Comparison of ENCODE assay signal across 9 cellular contexts in genomic region chr5:128536861-128537305, GRCh38. TPM values are rescaled to one million over a fixed set of nuclear protein-coding genes. Genes with fewer than 3 reads are reported as not detected.
DNase-seq lines count a peak whose midpoint lies in the region; ATAC-seq and TF ChIP-seq lines count a peak whose summit lies in the region.
"Had no signal": no experiment of that assay in that cellular context is flagged by ENCODE, and none has a peak within 500 bp of the region (broad histone marks: within the 10 kb centered on the region; RNA-seq: fewer than 3 reads in every experiment).

No MANE protein-coding gene starts in this region.

- no peak overlapping the region for H3K27ac ChIP-seq in SK-N-SH (ENCODE audit: low read depth in 2 of 2, low read length in 1 of 2)
- H3K27ac ChIP-seq in foreskin keratinocyte, result peak overlapping the region; percentile 78
- no peak overlapping the region for H3K27ac ChIP-seq in ovary

- H3K9ac ChIP-seq in SK-N-SH, result no peak overlapping the region

- no peak for TF ChIP-seq EP300 in SK-N-SH (IDR thresholded peaks at IDR 0.05; ENCODE audit: borderline replicate concordance in 1 of 2, low read depth in 1 of 2, low read length in 1 of 2)
- TF ChIP-seq EP300 in ovary (IDR thresholded peaks at IDR 0.05), result no peak

- no peak for TF ChIP-seq CTCF in SK-N-SH (IDR thresholded peaks at IDR 0.05)
- TF ChIP-seq CTCF in foreskin keratinocyte (conservative IDR thresholded peaks at IDR 0.05), result peak; percentile 57
- TF ChIP-seq CTCF in ovary (IDR thresholded peaks at IDR 0.05), result no peak

- peaks cover 48% of the 10 kb centered on the region for H3K27me3 ChIP-seq in SK-N-SH (ENCODE audit: insufficient read depth)
- H3K27me3 ChIP-seq in foreskin keratinocyte, result no peaks in the 10 kb centered on the region
- H3K27me3 ChIP-seq in ovary, result no peaks in the 10 kb centered on the region

- no peak for ATAC-seq in foreskin keratinocyte

- H3K79me2 ChIP-seq in SK-N-SH (ENCODE audit: insufficient read depth), result no peaks in the 10 kb centered on the region

- WGBS in SK-N-SH (ENCODE audit: low lambda C conversion rate), result 20% methylated on average over 19 of the region's 34 CpGs
- 4 to 6% (median 6%) methylated on average over 31 to 34 of the region's 34 CpGs for WGBS in ovary, 3 donors

- no peak for TF ChIP-seq RAD21 in SK-N-SH (IDR thresholded peaks at IDR 0.05; ENCODE audit: low read length)

- no peaks in the 10 kb centered on the region for H3F3A ChIP-seq in SK-N-SH (replicated peaks; ENCODE audit: insufficient read depth)

- H3K4me2 ChIP-seq in SK-N-SH, result peak overlapping the region; percentile 72; the same call in 1 of the 2 replicates

- POLR2A ChIA-PET in SK-N-SH (lab: Yijun Ruan, JAX), result no interaction called here

- CTCF ChIA-PET in SK-N-SH (lab: Yijun Ruan, JAX), result interaction anchor here (1.3 kb wide), 1 partner anchor 27 kb away, joined by 3 read pairs; no protein-coding TSS in a partner anchor

- H3K4me1 ChIP-seq in SK-N-SH (ENCODE audit: control insufficient read depth in 1 of 2, insufficient read depth in 2 of 2, low read depth in 1 of 2, low read length in 1 of 2) (no peaks in the 10 kb centered on the region; a peak in 1 of 4 replicates), foreskin keratinocyte (peaks cover 22% of the 10 kb centered on the region), ovary (ENCODE audit: insufficient read depth) (no peaks in the 10 kb centered on the region)

- H3K9me3 ChIP-seq in SK-N-SH (no peaks in the 10 kb centered on the region), ovary (no peaks in the 10 kb centered on the region)

- H4K20me1 ChIP-seq in SK-N-SH (ENCODE audit: insufficient read depth), result no peaks in the 10 kb centered on the region

- H3K36me3 ChIP-seq in SK-N-SH (replicated peaks in 1 of 2; ENCODE audit: control insufficient read depth in 1 of 2, insufficient read depth in 2 of 2, low read length in 1 of 2) (no peaks in the 10 kb centered on the region), ovary (no peaks in the 10 kb centered on the region)

- H3K9me2 ChIP-seq in SK-N-SH, result no peaks in the 10 kb centered on the region

- intact Hi-C loops in ovary (cut with DNase I), result no loop called here

- no peak for TF ChIP-seq POLR2A in ovary (IDR thresholded peaks at IDR 0.05)

- no peak overlapping the region for H2AFZ ChIP-seq in SK-N-SH (ENCODE audit: low read depth)

- H3K4me3 ChIP-seq in SK-N-SH (ENCODE audit: low read depth in 2 of 2, low read length in 1 of 2) (peak overlapping the region; percentile 45 to 54; a peak in 3 of 4 replicates), ovary (peak overlapping the region; percentile 51)

- peak; percentile 42 for DNase-seq in Daoy (ENCODE audit: low read depth)
- DNase-seq in SK-N-SH, result peak; percentile 6
- peak; percentile 45 to 49 for DNase-seq in foreskin keratinocyte
- no peak for DNase-seq in ovary
- no peak for DNase-seq in C1 segment of cervical spinal cord (lab: John Stamatoyannopoulos, UW)
- no peak for DNase-seq in RPMI8226
- no peak for DNase-seq in SKM-1 treated with dmso at 0.1 percent for 144 hours (lab: John Stamatoyannopoulos, UW; ENCODE audit: unreplicated experiment)
- DNase-seq in NCI-H1436 treated with DMSO at 0.1 percent for 48 hours (lab: John Stamatoyannopoulos, UW), result no peak
- DNase-seq: Karpas-422 had no signal

TF ChIP-seq in SK-N-SH, 30 proteins besides CTCF, POLR2A, EP300 and RAD21:
- TF ChIP-seq MEF2A (IDR thresholded peaks at IDR 0.05; ENCODE audit: borderline replicate concordance, low read depth), result no peak

RNA-seq across cellular contexts. Expression of gene FBN2, which starts 1.2 kb away (rescaled TPM):
- 18.7 and 19.1 TPM in 2 replicates for total RNA-seq in Daoy (2014; rRNA removed; shearing (Covaris generic))
- 2.2 and 5.0 TPM in 2 replicates for polyA plus RNA-seq in SK-N-SH (2012; rRNA removed)
- polyA plus RNA-seq in SK-N-SH (2012; cell fraction: cytosol; rRNA removed), result 4.3 and 7.1 TPM in 2 replicates
- polyA plus RNA-seq in SK-N-SH (2012; cell fraction: nucleus; rRNA removed), result 4.5 and 5.6 TPM in 2 replicates
- total RNA-seq in foreskin keratinocyte, result 81.6 and 124 TPM in 2 replicates
- 9.4 and 17.7 TPM in 2 replicates for polyA plus RNA-seq in foreskin keratinocyte
- total RNA-seq in ovary, result 1 to 10 TPM in 4 of 7 donors, under 1 TPM in 3; 0.23 to 2.1 (median 1.0) TPM
- polyA plus RNA-seq in ovary, result 1 to 10 TPM in 1 of 2 donors, under 1 TPM in 1; 0.56 to 3.5 TPM

Comparison
In these comparisons a context has a peak if more than half of its experiments do, and no peak if none do; other contexts are left out.
1. DNase-seq: peak in Daoy (single experiment), SK-N-SH (single experiment) and foreskin keratinocyte (2 of 2); none in ovary (0 of 5), C1 segment of cervical spinal cord (0 of 14), RPMI8226 (single experiment), SKM-1 treated with dmso at 0.1 percent for 144 hours (single experiment) and NCI-H1436 treated with DMSO at 0.1 percent for 48 hours (single experiment).